ENCODE assay signal across 28 cellular contexts in genomic region chr3:118067439-118067838, GRCh38.
"Had no signal": no experiment of that assay in that cellular context is flagged by ENCODE, and none has a peak within 500 bp of the region (broad histone marks: within the 10 kb centered on the region; RNA-seq: fewer than 3 reads in every experiment).

No MANE protein-coding gene starts in this region.

- H3K27ac Mint-ChIP-seq: stimulated activated effector memory CD8-positive, alpha-beta T cell treated with anti-CD3 and anti-CD28 coated beads, Interleukin-12 subunit alpha, Interleukin-12 subunit beta, amount 100 ng/mL, for 72 hours; stimulated activated memory B cell treated with anti-CD40 and anti-IgM and Interleukin-4, amounts not matched to agents 10 μg/mL and 1 μg/mL and 100 μg/mL, for 72 hours; stimulated activated naive B cell treated with anti-CD40 and anti-IgM and Interleukin-4, amounts not matched to agents 10 μg/mL and 1 μg/mL and 100 μg/mL, for 72 hours; stimulated activated naive CD8-positive, alpha-beta T cell treated with anti-CD3 and anti-CD28 coated beads, Interleukin-15, amount 100 ng/mL, for 72 hours; stimulated activated naive CD8-positive, alpha-beta T cell treated with anti-CD3 and anti-CD28 coated beads, Interleukin-15, Interleukin-2, amounts not matched to agents 100 ng/mL and 50 ng/mL, for 24 hours; type B pancreatic cell had no signal

- H3K4me1 ChIP-seq: stomach, suprapubic skin, testis, thyroid gland, tibial artery, tibial nerve, transverse colon, upper lobe of left lung, upper lobe of right lung, uterus, vagina had no signal

- H3K27ac ChIP-seq: stomach, suprapubic skin, testis, thoracic aorta, thyroid gland, tibial artery, tibial nerve, transverse colon, upper lobe of left lung, upper lobe of right lung, uterus, vagina had no signal

- H3K36me3 Mint-ChIP-seq: stimulated activated effector memory CD8-positive, alpha-beta T cell treated with anti-CD3 and anti-CD28 coated beads, Interleukin-12 subunit alpha, Interleukin-12 subunit beta, amount 100 ng/mL, for 72 hours; stimulated activated memory B cell treated with anti-CD40 and anti-IgM and Interleukin-4, amounts not matched to agents 10 μg/mL and 1 μg/mL and 100 μg/mL, for 72 hours; stimulated activated naive B cell treated with anti-CD40 and anti-IgM and Interleukin-4, amounts not matched to agents 10 μg/mL and 1 μg/mL and 100 μg/mL, for 72 hours; type B pancreatic cell had no signal

- H3K4me3 ChIP-seq: stomach, suprapubic skin, testis, thoracic aorta, thyroid gland, tibial artery, tibial nerve, transverse colon, upper lobe of left lung, upper lobe of right lung, uterus, vagina had no signal

- H3K36me3 ChIP-seq: stomach, suprapubic skin, thoracic aorta, thyroid gland, tibial artery, tibial nerve, transverse colon, upper lobe of left lung, upper lobe of right lung, uterus, vagina had no signal

- DNase-seq: stimulated activated CD4-positive, alpha-beta T cell treated with anti-CD3 and anti-CD28 coated beads, Interleukin-2, amount 100 ng/mL, for 48 hours; stimulated activated CD4-positive, alpha-beta T cell treated with anti-CD3 and anti-CD28 coated beads, Interleukin-4, amount 100 ng/mL, for 1 hour; stimulated activated CD4-positive, alpha-beta T cell treated with anti-CD3 and anti-CD28 coated beads, Interleukin-4, amount 100 ng/mL, for 24 hours; stimulated activated CD4-positive, alpha-beta T cell treated with anti-CD3 and anti-CD28 coated beads, Interleukin-4, amount 100 ng/mL, for 4 hours; stimulated activated CD8-positive, alpha-beta memory T cell treated with anti-CD3 and anti-CD28 coated beads, Interleukin-4, amount 100 ng/mL, for 48 hours; stimulated activated naive B cell treated with anti-CD40 and anti-IgM and Interleukin-4, amounts not matched to agents 10 μg/mL and 1 μg/mL and 100 μg/mL, for 72 hours; stimulated activated naive CD4-positive, alpha-beta T cell; stimulated activated naive CD4-positive, alpha-beta T cell treated with Interleukin-2 at 50 U/mL for 16 hours; stimulated activated naive CD8-positive, alpha-beta T cell treated with anti-CD3 and anti-CD28 coated beads, Interleukin-15, amount 100 ng/mL, for 72 hours; stimulated activated naive CD8-positive, alpha-beta T cell treated with anti-CD3 and anti-CD28 coated beads, Interleukin-15, Interleukin-2, amounts not matched to agents 100 U/mL and 50 U/mL, for 24 hours; stomach; substantia nigra; testis; thyroid gland; tibial artery; transverse colon; trophoblast cell; upper lobe of left lung; upper lobe of right lung; uterus had no signal

- H3K4me1 Mint-ChIP-seq: stimulated activated effector memory CD8-positive, alpha-beta T cell treated with anti-CD3 and anti-CD28 coated beads, Interleukin-12 subunit alpha, Interleukin-12 subunit beta, amount 100 ng/mL, for 72 hours; stimulated activated memory B cell treated with anti-CD40 and anti-IgM and Interleukin-4, amounts not matched to agents 10 μg/mL and 1 μg/mL and 100 μg/mL, for 72 hours; stimulated activated naive B cell treated with anti-CD40 and anti-IgM and Interleukin-4, amounts not matched to agents 10 μg/mL and 1 μg/mL and 100 μg/mL, for 72 hours; stimulated activated naive CD8-positive, alpha-beta T cell treated with anti-CD3 and anti-CD28 coated beads, Interleukin-15, amount 100 ng/mL, for 72 hours had no signal

- H3K9me3 Mint-ChIP-seq: type B pancreatic cell had no signal

- H3K27me3 ChIP-seq: stomach, suprapubic skin, testis, thyroid gland, tibial artery, tibial nerve, transverse colon, upper lobe of left lung, upper lobe of right lung, uterus, vagina had no signal

- H3K9me3 ChIP-seq: stomach, testis, thoracic aorta, thyroid gland, transverse colon, uterus, vagina had no signal

- ATAC-seq: stimulated activated effector memory CD8-positive, alpha-beta T cell treated with anti-CD3 and anti-CD28 coated beads, Interleukin-12 subunit alpha, Interleukin-12 subunit beta, amount 100 ng/mL, for 72 hours; stimulated activated memory B cell treated with anti-CD40 and anti-IgM and Interleukin-4, amounts not matched to agents 10 μg/mL and 1 μg/mL and 100 μg/mL, for 72 hours; stimulated activated naive B cell treated with anti-CD40 and anti-IgM and Interleukin-4, amounts not matched to agents 10 μg/mL and 1 μg/mL and 100 μg/mL, for 72 hours; stimulated activated naive CD8-positive, alpha-beta T cell treated with anti-CD3 and anti-CD28 coated beads, Interleukin-15, amount 100 ng/mL, for 72 hours; stimulated activated naive CD8-positive, alpha-beta T cell treated with anti-CD3 and anti-CD28 coated beads, Interleukin-15, Interleukin-2, amounts not matched to agents 100 U/mL and 50 U/mL, for 24 hours; upper lobe of right lung had no signal

- H3K27me3 Mint-ChIP-seq: stimulated activated memory B cell treated with anti-CD40 and anti-IgM and Interleukin-4, amounts not matched to agents 10 μg/mL and 1 μg/mL and 100 μg/mL, for 72 hours; stimulated activated naive B cell treated with anti-CD40 and anti-IgM and Interleukin-4, amounts not matched to agents 10 μg/mL and 1 μg/mL and 100 μg/mL, for 72 hours; stimulated activated naive CD8-positive, alpha-beta T cell treated with anti-CD3 and anti-CD28 coated beads, Interleukin-15, amount 100 ng/mL, for 72 hours; stimulated activated naive CD8-positive, alpha-beta T cell treated with anti-CD3 and anti-CD28 coated beads, Interleukin-15, Interleukin-2, amounts not matched to agents 100 ng/mL and 50 ng/mL, for 24 hours; type B pancreatic cell had no signal

- H3K4me3 Mint-ChIP-seq: stimulated activated effector memory CD8-positive, alpha-beta T cell treated with anti-CD3 and anti-CD28 coated beads, Interleukin-12 subunit alpha, Interleukin-12 subunit beta, amount 100 ng/mL, for 72 hours; stimulated activated memory B cell treated with anti-CD40 and anti-IgM and Interleukin-4, amounts not matched to agents 10 μg/mL and 1 μg/mL and 100 μg/mL, for 72 hours; stimulated activated naive B cell treated with anti-CD40 and anti-IgM and Interleukin-4, amounts not matched to agents 10 μg/mL and 1 μg/mL and 100 μg/mL, for 72 hours; stimulated activated naive CD8-positive, alpha-beta T cell treated with anti-CD3 and anti-CD28 coated beads, Interleukin-15, amount 100 ng/mL, for 72 hours; stimulated activated naive CD8-positive, alpha-beta T cell treated with anti-CD3 and anti-CD28 coated beads, Interleukin-15, Interleukin-2, amounts not matched to agents 100 ng/mL and 50 ng/mL, for 24 hours; type B pancreatic cell had no signal
